Comparison of ENCODE assay signal across 18 cellular contexts in the genomic region with DNA sequence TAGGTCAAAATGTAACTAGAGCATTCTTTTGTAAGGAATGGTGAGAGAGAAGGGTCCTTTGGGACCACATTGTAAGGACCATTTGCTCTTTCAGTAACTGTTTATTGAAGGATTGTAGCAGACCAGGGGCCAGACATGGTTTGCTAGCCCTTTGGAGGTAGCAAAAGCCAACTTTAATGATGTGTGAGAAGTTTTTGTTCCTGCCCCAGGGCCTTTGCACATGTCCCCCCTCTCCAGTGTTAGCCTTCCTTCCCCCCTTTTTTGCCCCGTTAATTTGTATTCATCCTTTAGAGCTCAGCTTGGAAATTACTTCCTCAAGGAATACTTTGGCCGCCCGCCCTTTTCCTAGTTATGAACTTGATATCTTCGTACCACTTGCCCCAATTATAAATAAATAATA. TPM values are rescaled to one million over a fixed set of nuclear protein-coding genes. Genes with fewer than 3 reads are reported as not detected.
DNase-seq lines count a peak whose midpoint lies in the region; ATAC-seq and TF ChIP-seq lines count a peak whose summit lies in the region.
"Had no signal": no experiment of that assay in that cellular context is flagged by ENCODE, and none has a peak within 500 bp of the region (broad histone marks: within the 10 kb centered on the region; RNA-seq: fewer than 3 reads in every experiment).

No MANE protein-coding gene starts in this region.

- no peak for DNase-seq in right lobe of liver
- no peak for DNase-seq in stomach
- DNase-seq in sciatic nerve (ENCODE audit: low spot score): no peak
- no peak for DNase-seq in gastrocnemius medialis
- no peak for DNase-seq in GM03348 (ENCODE audit: low spot score)
- DNase-seq in middle frontal gyrus (ENCODE audit: extremely low spot score, low spot score): no peak
- DNase-seq: CD8-positive, alpha-beta memory T cell; KG1; NCI-H1105 treated with DMSO at 0.1 percent for 48 hours; NCI-H1694 treated with DMSO at 0.1 percent for 48 hours; NCI-H510A; NCI-H748 treated with DMSO at 0.1 percent for 48 hours; NK-92 treated with Interleukin-12 subunit alpha and Interleukin-12 subunit beta, amount 100 ng/mL, for 24 hours had no signal

- no peak for TF ChIP-seq POLR2A in right lobe of liver (IDR thresholded peaks at IDR 0.05)
- TF ChIP-seq POLR2A in stomach (IDR thresholded peaks at IDR 0.05): no peak
- no peak for TF ChIP-seq POLR2A in gastrocnemius medialis (IDR thresholded peaks at IDR 0.05)

- WGBS in right lobe of liver (ENCODE audit: insufficient coverage, low coverage, low lambda C conversion rate, missing lambda C conversion rate): 100% methylated on average over 4 of the region's 4 CpGs
- 50 to 72% (median 66%) methylated on average over 4 of the region's 4 CpGs for WGBS in stomach, 5 donors

- H3K4me1 ChIP-seq in OCI-LY3 (ENCODE audit: low read length): peaks cover 56% of the 10 kb centered on the region
- H3K4me1 ChIP-seq in right lobe of liver: peaks cover 0 to 70% (median 23%) of the 10 kb centered on the region in 4 donors
- H3K4me1 ChIP-seq in stomach: peaks cover 40 to 97% (median 78%) of the 10 kb centered on the region in 4 donors
- peaks cover 11 to 35% of the 10 kb centered on the region in 2 donors for H3K4me1 ChIP-seq in gastrocnemius medialis

- no peak for ATAC-seq in right lobe of liver
- no peak for ATAC-seq in sciatic nerve
- no peak for ATAC-seq in gastrocnemius medialis
- ATAC-seq: A549, Right ventricle myocardium inferior had no signal

- peaks cover 85% of the 10 kb centered on the region for H3K79me2 ChIP-seq in OCI-LY3 (ENCODE audit: low read length)

- in situ Hi-C loops in gastrocnemius medialis (cut with MboI; ENCODE audit: low sequenced_read_pairs in 4 of 4): loop anchor here in 1 of 4 donors (10.0 kb wide), 1 partner anchor 56 kb away; the partner anchor contains the start of gene RNF185

- H3K36me3 ChIP-seq in OCI-LY3 (replicated peaks; ENCODE audit: low read depth, low read length): peaks cover 4% of the 10 kb centered on the region
- H3K36me3 ChIP-seq in right lobe of liver: no peaks in the 10 kb centered on the region
- peaks cover 0 to 14% (median 4%) of the 10 kb centered on the region in 4 donors for H3K36me3 ChIP-seq in stomach
- H3K36me3 ChIP-seq in gastrocnemius medialis: no peaks in the 10 kb centered on the region

- peak overlapping the region; percentile 56; the same call in 1 of the 2 replicates for H3K4me2 ChIP-seq in OCI-LY3 (ENCODE audit: low read length)
- H3K4me2 ChIP-seq: A549 had no signal

- peaks cover 14% of the 10 kb centered on the region for H4K20me1 ChIP-seq in OCI-LY3 (ENCODE audit: insufficient read depth, low read length)

- H2AFZ ChIP-seq in OCI-LY3 (ENCODE audit: low read depth, low read length): no peak overlapping the region

- H3K27me3 ChIP-seq in OCI-LY3 (ENCODE audit: low read depth, low read length) (no peaks in the 10 kb centered on the region), right lobe of liver (no peaks in the 10 kb centered on the region), stomach (no peaks in the 10 kb centered on the region), gastrocnemius medialis (no peaks in the 10 kb centered on the region)
- H3K27me3 ChIP-seq: BLaER1 had no signal

- intact Hi-C loops in right lobe of liver (cut with DNase I): no loop called here
- intact Hi-C loops in stomach (cut with DNase I; ENCODE audit: low total_unique reads): no loop called here
- intact Hi-C loops in sciatic nerve (cut with DNase I): no loop called here
- intact Hi-C loops in gastrocnemius medialis (cut with DNase I; ENCODE audit: low total_unique reads): no loop called here

- H3K4me3 ChIP-seq in OCI-LY3 (ENCODE audit: low read length) (no peak overlapping the region), right lobe of liver (no peak overlapping the region), stomach (no peak overlapping the region), gastrocnemius medialis (no peak overlapping the region)
- H3K4me3 ChIP-seq: A549, BLaER1 had no signal

- no peak overlapping the region for H3K9ac ChIP-seq in OCI-LY3 (ENCODE audit: low read length)
- H3K9ac ChIP-seq: BLaER1 had no signal

- TF ChIP-seq CTCF in 22Rv1 (IDR thresholded peaks at IDR 0.05) (no peak), OCI-LY3 (IDR thresholded peaks at IDR 0.05; ENCODE audit: low read depth, low read length) (no peak), right lobe of liver (IDR thresholded peaks at IDR 0.05) (no peak), stomach (IDR thresholded peaks at IDR 0.05) (no peak), gastrocnemius medialis (IDR thresholded peaks at IDR 0.05 in 4 of 5, conservative IDR thresholded peaks at IDR 0.05 in 1 of 5) (no peak)

- peak overlapping the region; percentile 80 for H3K27ac ChIP-seq in 22Rv1
- no peak overlapping the region for H3K27ac ChIP-seq in OCI-LY3 (ENCODE audit: low read length)
- H3K27ac ChIP-seq in right lobe of liver: peak overlapping the region in 2 of 3 donors; percentile 55 to 71
- H3K27ac ChIP-seq in stomach: peak overlapping the region; percentile 76 to 95 (median 91)
- H3K27ac ChIP-seq in gastrocnemius medialis: no peak overlapping the region
- H3K27ac ChIP-seq: A549, BLaER1 had no signal

- H3K9me3 ChIP-seq in OCI-LY3 (ENCODE audit: insufficient read depth, low read length): no peaks in the 10 kb centered on the region
- no peaks in the 10 kb centered on the region for H3K9me3 ChIP-seq in right lobe of liver
- no peaks in the 10 kb centered on the region for H3K9me3 ChIP-seq in stomach
- H3K9me3 ChIP-seq in gastrocnemius medialis: no peaks in the 10 kb centered on the region
- H3K9me3 ChIP-seq: A549, BLaER1 had no signal

- TF ChIP-seq EP300 in stomach (IDR thresholded peaks at IDR 0.05): no peak

RNA-seq across cellular contexts. Expression of gene LIMK2, which starts 9.0 kb away (rescaled TPM):
- total RNA-seq in right lobe of liver (10 to 100 TPM in 4 of 6 experiments, 1 to 10 TPM in 2; 6.3 to 47.9 (median 19.6) TPM), stomach (100 to 1,000 TPM in 3 of 5 donors, 10 to 100 TPM in 2; 96.3 to 541 (median 124) TPM), sciatic nerve (64.2 TPM), gastrocnemius medialis (10 to 100 TPM in 1 of 4 donors, 1 to 10 TPM in 3; 4.0 to 12.6 (median 7.1) TPM)
- polyA plus RNA-seq in stomach: 10 to 100 TPM; 19.9 to 26.6 (median 24.0) TPM

Comparison
In these comparisons a context has a peak if more than half of its experiments do, and no peak if none do; other contexts are left out.
1. H3K27ac ChIP-seq: peak in 22Rv1 (single experiment), right lobe of liver (2 of 3) and stomach (5 of 5); none in OCI-LY3 (single experiment) and gastrocnemius medialis (0 of 4).